Comparison of ENCODE assay signal across 8 cellular contexts in the genomic region with DNA sequence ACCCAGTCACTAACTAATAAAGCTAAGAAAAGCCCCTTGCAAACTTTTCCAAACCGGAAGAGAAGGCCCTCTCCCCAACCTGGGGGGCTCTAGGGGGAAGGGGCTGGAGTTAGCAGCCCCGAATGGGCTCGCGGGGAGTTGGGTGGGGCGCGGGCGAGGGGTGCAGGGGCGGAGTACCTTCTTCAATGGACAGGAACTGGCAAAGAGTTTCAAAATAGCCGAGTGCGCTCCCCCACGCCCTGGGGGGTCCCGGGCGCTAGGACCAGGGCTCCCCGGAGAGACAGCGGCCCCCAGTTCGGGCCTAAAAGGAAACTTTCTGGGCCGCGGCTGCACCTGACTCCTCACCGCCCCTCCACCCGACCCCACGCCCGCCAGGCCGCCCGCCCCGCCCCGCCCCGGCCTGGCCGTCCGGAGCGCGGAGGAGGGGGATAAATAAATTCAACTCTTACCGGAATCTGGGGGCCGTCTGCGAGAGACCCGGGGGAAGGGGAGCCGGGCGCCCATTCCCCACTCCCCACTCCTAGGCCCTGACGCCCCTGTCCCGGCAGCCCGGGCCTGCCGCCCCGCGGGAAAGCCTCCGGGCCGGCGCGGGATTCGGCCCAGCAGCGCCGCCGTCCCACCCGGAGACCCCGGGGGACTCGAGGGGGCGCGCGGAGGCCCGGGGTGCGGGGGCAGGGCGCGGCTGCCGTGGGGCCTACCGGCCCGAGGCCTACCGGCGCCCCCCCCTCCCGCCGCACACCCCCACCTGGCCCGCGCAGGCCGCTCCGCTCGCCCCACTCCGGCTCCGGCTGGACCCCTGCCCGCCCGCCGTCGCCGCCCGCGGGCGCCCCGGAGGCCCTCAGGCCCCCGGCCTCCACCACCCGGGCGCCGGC. TPM values are rescaled to one million over a fixed set of nuclear protein-coding genes. Genes with fewer than 3 reads are reported as not detected.
DNase-seq lines count a peak whose midpoint lies in the region; ATAC-seq and TF ChIP-seq lines count a peak whose summit lies in the region.

No MANE protein-coding gene starts in this region.

- POLR2A ChIA-PET in PC-9 (lab: Charles Lee; ENCODE audit: unreplicated experiment): no interaction called here

- TSS peak; percentile 30 for BruUV-seq in PC-9 (replicated peaks; lab: Mats Ljungman, UMichigan)

- TF ChIP-seq POLR2A in gastroesophageal sphincter (IDR thresholded peaks at IDR 0.05): no peak

- no peaks in the 10 kb centered on the region for H3K36me3 ChIP-seq in PC-9 (ENCODE audit: low read depth)
- H3K36me3 ChIP-seq in gastroesophageal sphincter: peaks cover 0 to 4% of the 10 kb centered on the region in 2 donors
- H3K36me3 ChIP-seq in urinary bladder (ENCODE audit: insufficient read depth): no peaks in the 10 kb centered on the region

- H3K4me1 ChIP-seq in PC-9 (replicated peaks; ENCODE audit: insufficient read depth) (peaks cover 13% of the 10 kb centered on the region), gastroesophageal sphincter (peaks cover 0 to 57% (median 0%) of the 10 kb centered on the region in 3 donors), urinary bladder (ENCODE audit: insufficient read depth) (no peaks in the 10 kb centered on the region)

- peak overlapping the region; percentile 94 for H3K4me2 ChIP-seq in PC-9

- peak overlapping the region; percentile 77 for H2AFZ ChIP-seq in PC-9

- H3K27me3 ChIP-seq in PC-9 (ENCODE audit: insufficient read depth, low read depth): no peaks in the 10 kb centered on the region
- H3K27me3 ChIP-seq in gastroesophageal sphincter: no peaks in the 10 kb centered on the region

- CTCF ChIA-PET in PC-9 (lab: Charles Lee): interaction anchor here (0.7 kb wide), 1 partner anchor 570 kb away, joined by 7 read pairs; no protein-coding TSS in a partner anchor

- peak; percentile 55 for DNase-seq in NCI-H82 (lab: John Stamatoyannopoulos, UW)
- DNase-seq in NCI-H82 treated with DMSO at 0.1 percent for 48 hours (lab: John Stamatoyannopoulos, UW; ENCODE audit: unreplicated experiment): no peak
- DNase-seq in PC-9: peak in 1 of 2 experiments; percentile 32
- DNase-seq in activated gamma-delta T cell treated with anti-CD3 and anti-CD28 coated beads, Interleukin-2, amount 50 U/mL, for 16 hours (ENCODE audit: low read depth): peak; percentile 31
- peak; percentile 49 for DNase-seq in occipital lobe (lab: John Stamatoyannopoulos, UW)

- no CpG with 5 or more reads among the region's 88 CpGs for WGBS in gastroesophageal sphincter (ENCODE audit: low coverage in 1 of 2), 2 donors
- WGBS in urinary bladder: 1% methylated on average over 88 of the region's 88 CpGs

- no peaks in the 10 kb centered on the region for H4K20me1 ChIP-seq in PC-9 (ENCODE audit: insufficient read depth)

- H3K9me3 ChIP-seq in PC-9 (ENCODE audit: insufficient read depth, low read depth) (no peaks in the 10 kb centered on the region), gastroesophageal sphincter (no peaks in the 10 kb centered on the region)

- no peak for TF ChIP-seq EP300 in gastroesophageal sphincter (IDR thresholded peaks at IDR 0.05)

- TF ChIP-seq CTCF in PC-9 (conservative IDR thresholded peaks at IDR 0.05) (no peak), gastroesophageal sphincter (IDR thresholded peaks at IDR 0.05) (no peak)

- 0 out of 2 replicates have a peak, but pooled peaks cover 12% of the 10 kb centered on the region for H3F3A ChIP-seq in PC-9 (ENCODE audit: insufficient read depth, low read depth)

- intact Hi-C loops in PC-9 (cut with micrococcal nuclease; ENCODE audit: unreplicated experiment): loop anchor here (10.0 kb wide), 1 partner anchor 360 kb away; the partner anchor contains the start of gene ADAM23

- H3K4me3 ChIP-seq in PC-9: peak overlapping the region; percentile 83
- peak overlapping the region; percentile 96 to 98 for H3K4me3 ChIP-seq in gastroesophageal sphincter
- peak overlapping the region; percentile 94 for H3K4me3 ChIP-seq in urinary bladder (ENCODE audit: low read depth, low read length)

- peak overlapping the region; percentile 84 for H3K27ac ChIP-seq in PC-9
- peak overlapping the region; percentile 89 to 99 (median 99) for H3K27ac ChIP-seq in gastroesophageal sphincter
- peak overlapping the region; percentile 99 for H3K27ac ChIP-seq in urinary bladder (ENCODE audit: low read depth)

- H3K9me2 ChIP-seq in PC-9 (ENCODE audit: insufficient read depth): no peaks in the 10 kb centered on the region

- H3K79me2 ChIP-seq in PC-9 (ENCODE audit: low read depth): peaks cover 50% of the 10 kb centered on the region

- peak; percentile 15 for ATAC-seq in HG02870 (IDR thresholded peaks at IDR 0.05; ENCODE audit: unreplicated experiment)
- ATAC-seq in gastroesophageal sphincter: peak; percentile 45

RNA-seq across cellular contexts. Expression of gene INO80D, which starts 0.9 kb away (rescaled TPM):
- total RNA-seq in PC-9 (2021) (7.1 and 12.4 TPM in 2 replicates), gastroesophageal sphincter (10 to 100 TPM; 11.0 to 28.6 (median 21.2) TPM), occipital lobe (25.4 TPM), urinary bladder (30.0 TPM)
- 2.2 TPM for polyA plus RNA-seq in urinary bladder
